3 cellular contexts compared by ENCODE assay signal in genomic region chr18:2536493-2536892, GRCh38.
TF ChIP-seq lines count a peak whose summit lies in the region.

No MANE protein-coding gene starts in this region.

TF ChIP-seq in SK-N-SH, 30 proteins besides CTCF, POLR2A, EP300 and RAD21:
- TF ChIP-seq TAF1 (IDR thresholded peaks at IDR 0.05; ENCODE audit: borderline replicate concordance, low read depth, low read length) (no peak), POLR2AphosphoS5 (IDR thresholded peaks at IDR 0.05; ENCODE audit: low read depth, low read length) (no peak), FOXJ3 (CRISPR knock-in tag; IDR thresholded peaks at IDR 0.05) (no peak), FOXM1 (IDR thresholded peaks at IDR 0.05; ENCODE audit: low read depth) (no peak), REST (IDR thresholded peaks at IDR 0.05; ENCODE audit: low read depth, low read length) (no peak), EZH2phosphoT487 (IDR thresholded peaks at IDR 0.05; ENCODE audit: borderline replicate concordance, low read depth) (no peak), RXRA (IDR thresholded peaks at IDR 0.05; ENCODE audit: borderline replicate concordance, low read depth) (peak; percentile 25; the same call in 1 of the 2 replicates), PBX3 (IDR thresholded peaks at IDR 0.05) (no peak), GATA2 (CRISPR knock-in tag; IDR thresholded peaks at IDR 0.05) (no peak)

TF ChIP-seq in SK-N-SH treated with all-trans-retinoic acid at 6 μM for 48 hours, 23 proteins besides CTCF, POLR2A, EP300 and RAD21:
- TF ChIP-seq CSDC2 (CRISPR knock-in tag; IDR thresholded peaks at IDR 0.05): no peak
- TF ChIP-seq ZNF565 (CRISPR knock-in tag; conservative IDR thresholded peaks at IDR 0.05; ENCODE audit: low read depth): no peak

TF ChIP-seq in K562, 482 proteins besides CTCF, POLR2A, EP300 and RAD21:
- TF ChIP-seq IRF9 (tag; IDR thresholded peaks at IDR 0.05): no peak
- TF ChIP-seq ERF (CRISPR knock-in tag; IDR thresholded peaks at IDR 0.05): no peak
- no peak for TF ChIP-seq DLX4 (CRISPR knock-in tag; IDR thresholded peaks at IDR 0.05)
- no peak for TF ChIP-seq THRA (IDR thresholded peaks at IDR 0.05)
- TF ChIP-seq HDAC8 (tag; IDR thresholded peaks at IDR 0.05): no peak
- no peak for TF ChIP-seq BACH1 (tag; IDR thresholded peaks at IDR 0.05)
